9 cellular contexts compared by ENCODE assay signal in the genomic region with DNA sequence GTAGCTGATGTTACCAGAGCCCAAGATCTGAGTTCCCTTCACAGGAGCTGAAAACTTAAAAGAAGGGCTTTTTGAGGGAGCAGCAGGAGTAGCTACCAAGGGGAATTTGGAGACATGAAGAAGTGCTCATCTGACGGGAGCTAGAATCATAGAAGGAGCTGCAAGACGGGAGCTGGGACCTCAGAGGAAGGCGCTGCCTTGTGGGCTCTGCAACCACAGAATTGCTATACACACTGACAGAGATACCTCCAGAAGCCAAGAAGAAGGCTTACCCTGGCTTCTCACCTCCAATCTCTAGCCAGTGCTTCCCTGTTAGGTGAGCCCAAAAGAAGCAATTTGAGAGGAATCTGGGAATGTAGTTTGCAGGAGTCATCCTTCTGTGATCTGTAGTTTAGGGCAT. TPM values are rescaled to one million over a fixed set of nuclear protein-coding genes. Genes with fewer than 3 reads are reported as not detected.
"Had no signal": no experiment of that assay in that cellular context is flagged by ENCODE, and none has a peak within 500 bp of the region (broad histone marks: within the 10 kb centered on the region; RNA-seq: fewer than 3 reads in every experiment).

No MANE protein-coding gene starts in this region.

- DNase-seq: IMR-90, KBM-7 had no signal

- H3K27ac ChIP-seq: HL-60 had no signal

- ATAC-seq: HepG2, K562 had no signal

- FAIRE-seq: HepG2, HTR-8/SVneo, K562 had no signal

- H3K4me3 ChIP-seq: K562 had no signal

RNA-seq across cellular contexts. Expression of a gene that starts 35.9 kb away (rescaled TPM):
- total RNA-seq: HepG2, HT-29, HT1080, IMR-90, K562 had no signal
- polyA plus RNA-seq: HepG2, IgD-negative memory B cell, IMR-90, K562 had no signal
